19 cellular contexts compared by ENCODE assay signal in the genomic region with DNA sequence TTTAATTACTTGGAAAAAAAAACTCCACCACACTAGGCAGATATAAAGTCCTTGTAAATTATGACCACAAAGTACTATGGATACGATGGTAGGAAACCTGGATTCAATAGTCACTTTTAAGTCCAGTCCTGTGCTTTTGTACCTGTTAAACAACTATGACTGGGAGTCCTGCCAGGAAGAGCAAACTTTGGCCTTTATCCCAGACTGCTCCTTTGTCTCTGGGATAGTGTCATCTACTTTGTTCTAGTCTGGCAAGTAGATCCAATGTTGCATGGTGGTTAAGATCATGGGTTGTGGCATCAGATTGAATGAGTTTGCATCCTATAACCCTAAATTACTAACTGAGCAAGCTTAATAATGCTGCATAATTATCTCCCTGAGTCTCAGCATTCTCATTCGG.
A peak's percentile ranks its signal among the peaks of the same experiment; 100 is the strongest.
DNase-seq lines count a peak whose midpoint lies in the region; ATAC-seq, FAIRE-seq and TF ChIP-seq lines count a peak whose summit lies in the region.
"Had no signal": no experiment of that assay in that cellular context is flagged by ENCODE, and none has a peak within 500 bp of the region (broad histone marks: within the 10 kb centered on the region; RNA-seq: fewer than 3 reads in every experiment).

No MANE protein-coding gene starts in this region.

- no peak overlapping the region for H3K14ac ChIP-seq in trophoblast cell (ENCODE audit: low read length)

- FAIRE-seq in bronchial epithelial cell (lab: Jason Lieb, UNC), result no peak
- FAIRE-seq: frontal cortex had no signal

- no peak overlapping the region for H2BK5ac ChIP-seq in trophoblast cell (ENCODE audit: low read depth, low read length, poor library complexity)

- H3K4me3 ChIP-seq in bronchial epithelial cell (ENCODE audit: low read depth, low read length), result no peak overlapping the region
- no peak overlapping the region for H3K4me3 ChIP-seq in aorta (ENCODE audit: low read length in 2 of 2)
- H3K4me3 ChIP-seq in trophoblast cell (ENCODE audit: low read depth, low read length), result no peak overlapping the region
- H3K4me3 ChIP-seq in spleen, result no peak overlapping the region
- H3K4me3 ChIP-seq: lower lobe of right lung had no signal

- H3K79me1 ChIP-seq in trophoblast cell (ENCODE audit: low read length), result no peaks in the 10 kb centered on the region

- H3K36me3 ChIP-seq in bronchial epithelial cell (ENCODE audit: control insufficient read depth, insufficient read depth, low read length) (no peaks in the 10 kb centered on the region), aorta (ENCODE audit: control insufficient read depth in 1 of 2, insufficient read depth in 2 of 2, low read length in 1 of 2) (no peaks in the 10 kb centered on the region), trophoblast cell (ENCODE audit: control insufficient read depth in 1 of 2, insufficient read depth in 2 of 2, low read length in 2 of 2) (no peaks in the 10 kb centered on the region), spleen (no peaks in the 10 kb centered on the region)
- H3K36me3 ChIP-seq: lower lobe of right lung had no signal

- no peak overlapping the region for H3K23ac ChIP-seq in trophoblast cell (ENCODE audit: low read length)

- no peak for TF ChIP-seq CTCF in bronchial epithelial cell (IDR thresholded peaks at IDR 0.05; ENCODE audit: insufficient read depth, low read length, severe bottlenecking)
- TF ChIP-seq CTCF in spleen (IDR thresholded peaks at IDR 0.05 in 8 of 11, conservative IDR thresholded peaks at IDR 0.05 in 3 of 11), result no peak

- H3K9me3 ChIP-seq in aorta (ENCODE audit: control insufficient read depth, low read length) (no peaks in the 10 kb centered on the region), trophoblast cell (ENCODE audit: insufficient read depth, low read depth, low read length) (no peaks in the 10 kb centered on the region), spleen (no peaks in the 10 kb centered on the region)
- H3K9me3 ChIP-seq: lower lobe of right lung had no signal

- no peaks in the 10 kb centered on the region for H3K79me2 ChIP-seq in trophoblast cell (ENCODE audit: control insufficient read depth, insufficient read depth, low read length, poor library complexity)

- TF ChIP-seq POLR2A in spleen (IDR thresholded peaks at IDR 0.05), result no peak

- H2BK12ac ChIP-seq in trophoblast cell (ENCODE audit: low read length), result no peak overlapping the region

- no peak for ATAC-seq in aorta (ENCODE audit: low FRiP score)
- ATAC-seq: activated CD4-positive, CD25-positive, alpha-beta regulatory T cell treated with anti-CD3 and anti-CD28 coated beads, Interleukin-2, amount 50 U/mL, for 24 hours; lower lobe of right lung; natural killer cell had no signal

- no peak overlapping the region for H4K12ac ChIP-seq in trophoblast cell (ENCODE audit: low read depth, low read length)

- H4K91ac ChIP-seq in trophoblast cell (ENCODE audit: low read depth, low read length), result no peak overlapping the region

- no peak overlapping the region for H2BK120ac ChIP-seq in trophoblast cell (ENCODE audit: insufficient read depth, low read length, poor library complexity)

- H4K8ac ChIP-seq in trophoblast cell (ENCODE audit: low read depth, low read length), result no peak overlapping the region

- WGBS in aorta, 2 donors, result 81 to 88% methylated on average over 2 of the region's 2 CpGs
- no CpG with 5 or more reads among the region's 2 CpGs for WGBS in trophoblast cell (ENCODE audit: extremely low coverage, insufficient coverage, insufficient read length)
- WGBS in spleen, 5 donors, result 74 to 93% (median 79%) methylated on average over 2 of the region's 2 CpGs

- no peak overlapping the region for H3K27ac ChIP-seq in aorta (ENCODE audit: low read depth in 1 of 2, low read length in 2 of 2)
- H3K27ac ChIP-seq in trophoblast cell (ENCODE audit: low read depth, low read length), result no peak overlapping the region
- H3K27ac ChIP-seq in spleen, result no peak overlapping the region
- H3K27ac ChIP-seq: lower lobe of right lung had no signal

- H3K4me2 ChIP-seq in trophoblast cell (ENCODE audit: low read length), result no peak overlapping the region

- DNase-seq in DMS53 treated with DMSO at 0.1 percent for 48 hours (lab: John Stamatoyannopoulos, UW; ENCODE audit: unreplicated experiment) (peak; percentile 54), NCI-H2196 treated with DMSO at 0.1 percent for 48 hours (lab: John Stamatoyannopoulos, UW; ENCODE audit: unreplicated experiment) (peak; percentile 26), bronchial epithelial cell (ENCODE audit: low read depth) (peak; percentile 80), myocyte (ENCODE audit: low read depth) (peak; percentile 22), aorta (no peak), NK-92 (lab: John Stamatoyannopoulos, UW; ENCODE audit: unreplicated experiment) (no peak), trophoblast cell (no peak), spleen (no peak)
- DNase-seq: activated CD8-positive, alpha-beta memory T cell treated with anti-CD3 and anti-CD28 coated beads, Interleukin-2, amount 50 U/mL, for 48 hours; caudate nucleus; KG1; lower lobe of right lung; natural killer cell; NCI-H187; Right ventricle myocardium superior; stimulated activated CD4-positive, alpha-beta T cell treated with anti-CD3 and anti-CD28 coated beads, Interleukin-12 subunit alpha, Interleukin-12 subunit beta, amount 100 ng/mL, for 4 hours; T-helper 2 cell had no signal

- H3K9ac ChIP-seq in trophoblast cell (ENCODE audit: low read length), result no peak overlapping the region

- H3K4me1 ChIP-seq in aorta (ENCODE audit: control insufficient read depth in 1 of 2, insufficient read depth in 2 of 2, low read length in 2 of 2), result no peaks in the 10 kb centered on the region
- no peaks in the 10 kb centered on the region for H3K4me1 ChIP-seq in trophoblast cell (ENCODE audit: control insufficient read depth in 1 of 2, insufficient read depth in 2 of 2, low read length in 2 of 2)
- H3K4me1 ChIP-seq in spleen, result no peaks in the 10 kb centered on the region
- H3K4me1 ChIP-seq: lower lobe of right lung had no signal

- intact Hi-C loops in aorta (cut with DNase I), result no loop called here
- intact Hi-C loops in spleen (cut with DNase I; ENCODE audit: low total_unique reads), result no loop called here

- H3K4ac ChIP-seq in trophoblast cell (ENCODE audit: low read depth, low read length), result no peak overlapping the region

- H2AFZ ChIP-seq in trophoblast cell (ENCODE audit: insufficient read depth, low read length, poor library complexity), result no peak overlapping the region

- H3K27me3 ChIP-seq in bronchial epithelial cell (ENCODE audit: control insufficient read depth, insufficient read depth, low read length) (no peaks in the 10 kb centered on the region), aorta (ENCODE audit: control insufficient read depth in 1 of 2, insufficient read depth in 2 of 2, low read length in 1 of 2) (no peaks in the 10 kb centered on the region), trophoblast cell (ENCODE audit: insufficient read depth, low read length) (no peaks in the 10 kb centered on the region), spleen (replicated peaks in 1 of 7) (no peaks in the 10 kb centered on the region)

- H2AK5ac ChIP-seq in trophoblast cell (ENCODE audit: low read length), result no peak overlapping the region

- H3K18ac ChIP-seq in trophoblast cell (ENCODE audit: low read length), result no peak overlapping the region

Comparison
In these comparisons a context has a peak if more than half of its experiments do, and no peak if none do; other contexts are left out.
1. DNase-seq: peak in DMS53 treated with DMSO at 0.1 percent for 48 hours (single experiment), NCI-H2196 treated with DMSO at 0.1 percent for 48 hours (single experiment), bronchial epithelial cell (single experiment) and myocyte (single experiment); none in aorta (0 of 2), NK-92 (single experiment), trophoblast cell (0 of 2) and spleen (single experiment).